Comparison of ENCODE assay signal across 12 cellular contexts in the genomic region with DNA sequence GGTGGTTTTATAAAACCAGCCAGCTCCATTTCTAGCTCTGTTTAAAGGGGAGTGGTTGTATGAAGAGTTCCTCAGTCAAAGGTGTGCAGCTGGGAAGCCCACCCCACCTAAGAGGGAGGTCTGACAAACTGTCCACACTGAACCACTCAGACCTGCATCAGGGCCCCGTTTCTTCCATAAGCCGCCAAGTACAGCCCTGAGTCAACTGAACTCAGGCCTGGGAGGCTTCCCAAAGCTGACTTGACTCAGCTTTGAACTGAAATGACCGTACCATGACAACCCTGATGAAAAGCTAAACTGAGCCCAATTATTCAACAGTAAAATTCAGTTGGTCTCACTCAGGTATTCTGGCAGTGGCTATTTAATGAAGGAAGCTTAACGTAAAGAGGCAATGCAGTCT. TPM values are rescaled to one million over a fixed set of nuclear protein-coding genes. Genes with fewer than 3 reads are reported as not detected.
DNase-seq lines count a peak whose midpoint lies in the region; ATAC-seq and TF ChIP-seq lines count a peak whose summit lies in the region.
"Not testable (repeated sequence)": the region's sequence is repeated elsewhere in the genome, so short reads cannot be mapped to it uniquely, and the experiment has no call there.
"Had no signal": no experiment of that assay in that cellular context is flagged by ENCODE, and none has a peak within 500 bp of the region (broad histone marks: within the 10 kb centered on the region; RNA-seq: fewer than 3 reads in every experiment).

No MANE protein-coding gene starts in this region.

- not testable (repeated sequence) for H3K27me3 Mint-ChIP-seq in activated CD4-positive, alpha-beta T cell treated with anti-CD3 and anti-CD28 coated beads for 36 hours; activated T-cell treated with anti-CD3 and anti-CD28 coated beads, Interleukin-2, amount 50 U/mL, for 72 hours (ENCODE audit: low read depth); activated T-helper 17 cell treated with anti-CD3 and anti-CD28 coated beads, Interleukin-2, amount 50 U/mL, for 72 hours; activated naive CD8-positive, alpha-beta T cell treated with anti-CD3 and anti-CD28 coated beads, Interleukin-2, amount 50 U/mL, for 24 hours

- no CpG with 5 or more reads among the region's 4 CpGs for WGBS in psoas muscle, 3 donors

- not testable (repeated sequence) for H3K4me1 Mint-ChIP-seq in activated CD4-positive, alpha-beta T cell treated with anti-CD3 and anti-CD28 coated beads for 36 hours; activated T-cell treated with anti-CD3 and anti-CD28 coated beads, Interleukin-2, amount 50 U/mL, for 72 hours (ENCODE audit: low read depth); activated T-helper 17 cell treated with anti-CD3 and anti-CD28 coated beads, Interleukin-2, amount 50 U/mL, for 72 hours; activated naive CD8-positive, alpha-beta T cell treated with anti-CD3 and anti-CD28 coated beads, Interleukin-2, amount 50 U/mL, for 24 hours; stimulated activated effector memory CD8-positive, alpha-beta T cell treated with anti-CD3 and anti-CD28 coated beads, Interleukin-12 subunit alpha, Interleukin-12 subunit beta, amount 100 ng/mL, for 72 hours

- not testable (repeated sequence) for TF ChIP-seq CTCF in psoas muscle (IDR thresholded peaks at IDR 0.05)

- not testable (repeated sequence) for H3K9me3 ChIP-seq in psoas muscle

- not testable (repeated sequence) for H3K27ac Mint-ChIP-seq in activated CD4-positive, alpha-beta T cell treated with anti-CD3 and anti-CD28 coated beads for 36 hours; activated T-cell treated with anti-CD3 and anti-CD28 coated beads, Interleukin-2, amount 50 U/mL, for 72 hours; activated T-helper 17 cell treated with anti-CD3 and anti-CD28 coated beads, Interleukin-2, amount 50 U/mL, for 72 hours; activated naive CD4-positive, alpha-beta T cell treated with anti-CD3 and anti-CD28 coated beads, Interleukin-2, amount 50 U/mL, for 72 hours; activated naive CD8-positive, alpha-beta T cell treated with anti-CD3 and anti-CD28 coated beads, Interleukin-2, amount 50 U/mL, for 24 hours; stimulated activated effector memory CD8-positive, alpha-beta T cell treated with anti-CD3 and anti-CD28 coated beads, Interleukin-12 subunit alpha, Interleukin-12 subunit beta, amount 100 ng/mL, for 72 hours

- H3K4me3 ChIP-seq in psoas muscle: not testable (repeated sequence)

- H3K4me3 Mint-ChIP-seq in activated CD4-positive, alpha-beta T cell treated with anti-CD3 and anti-CD28 coated beads for 36 hours; activated T-cell treated with anti-CD3 and anti-CD28 coated beads, Interleukin-2, amount 50 U/mL, for 72 hours; activated T-helper 17 cell treated with anti-CD3 and anti-CD28 coated beads, Interleukin-2, amount 50 U/mL, for 72 hours; activated naive CD8-positive, alpha-beta T cell treated with anti-CD3 and anti-CD28 coated beads, Interleukin-2, amount 50 U/mL, for 24 hours; stimulated activated effector memory CD8-positive, alpha-beta T cell treated with anti-CD3 and anti-CD28 coated beads, Interleukin-12 subunit alpha, Interleukin-12 subunit beta, amount 100 ng/mL, for 72 hours: not testable (repeated sequence)

- not testable (repeated sequence) for H3K27ac ChIP-seq in psoas muscle

- H3K27me3 ChIP-seq in psoas muscle (ENCODE audit: insufficient read depth in 3 of 3, low read length in 2 of 3): not testable (repeated sequence)

- peak; percentile 77 for ATAC-seq in activated CD4-positive, alpha-beta T cell treated with anti-CD3 and anti-CD28 coated beads for 36 hours
- peak; percentile 49 to 64 for ATAC-seq in activated T-cell treated with anti-CD3 and anti-CD28 coated beads, Interleukin-2, amount 50 U/mL, for 72 hours (replicated peaks in 1 of 2)
- ATAC-seq in activated T-helper 17 cell treated with anti-CD3 and anti-CD28 coated beads, Interleukin-2, amount 50 U/mL, for 72 hours (replicated peaks): peak; percentile 50
- peak; percentile 52 to 71 for ATAC-seq in activated naive CD4-positive, alpha-beta T cell treated with anti-CD3 and anti-CD28 coated beads, Interleukin-2, amount 50 U/mL, for 72 hours
- ATAC-seq in activated naive CD8-positive, alpha-beta T cell treated with anti-CD3 and anti-CD28 coated beads, Interleukin-2, amount 50 U/mL, for 24 hours: peak; percentile 40
- peak; percentile 51 to 87 (median 66) for ATAC-seq in psoas muscle
- ATAC-seq in stimulated activated effector memory CD8-positive, alpha-beta T cell treated with anti-CD3 and anti-CD28 coated beads, Interleukin-12 subunit alpha, Interleukin-12 subunit beta, amount 100 ng/mL, for 72 hours: peak; percentile 74

- intact Hi-C loops in activated CD4-positive, alpha-beta T cell treated with anti-CD3 and anti-CD28 coated beads for 36 hours (cut with DNase I, micrococcal nuclease); psoas muscle (cut with DNase I): not testable (repeated sequence)

- not testable (repeated sequence) for H3K36me3 Mint-ChIP-seq in activated CD4-positive, alpha-beta T cell treated with anti-CD3 and anti-CD28 coated beads for 36 hours (ENCODE audit: low read depth); activated T-cell treated with anti-CD3 and anti-CD28 coated beads, Interleukin-2, amount 50 U/mL, for 72 hours (ENCODE audit: insufficient read depth in 2 of 2); activated T-helper 17 cell treated with anti-CD3 and anti-CD28 coated beads, Interleukin-2, amount 50 U/mL, for 72 hours (ENCODE audit: low read depth); activated naive CD4-positive, alpha-beta T cell treated with anti-CD3 and anti-CD28 coated beads, Interleukin-2, amount 50 U/mL, for 72 hours; activated naive CD8-positive, alpha-beta T cell treated with anti-CD3 and anti-CD28 coated beads, Interleukin-2, amount 50 U/mL, for 24 hours (ENCODE audit: low read depth); stimulated activated effector memory CD8-positive, alpha-beta T cell treated with anti-CD3 and anti-CD28 coated beads, Interleukin-12 subunit alpha, Interleukin-12 subunit beta, amount 100 ng/mL, for 72 hours

- not testable (repeated sequence) for H3K9me3 Mint-ChIP-seq in activated CD4-positive, alpha-beta T cell treated with anti-CD3 and anti-CD28 coated beads for 36 hours (ENCODE audit: low read depth); activated T-cell treated with anti-CD3 and anti-CD28 coated beads, Interleukin-2, amount 50 U/mL, for 72 hours; activated T-helper 17 cell treated with anti-CD3 and anti-CD28 coated beads, Interleukin-2, amount 50 U/mL, for 72 hours; activated naive CD4-positive, alpha-beta T cell treated with anti-CD3 and anti-CD28 coated beads, Interleukin-2, amount 50 U/mL, for 72 hours; activated naive CD8-positive, alpha-beta T cell treated with anti-CD3 and anti-CD28 coated beads, Interleukin-2, amount 50 U/mL, for 24 hours; stimulated activated effector memory CD8-positive, alpha-beta T cell treated with anti-CD3 and anti-CD28 coated beads, Interleukin-12 subunit alpha, Interleukin-12 subunit beta, amount 100 ng/mL, for 72 hours

- not testable (repeated sequence) for H3K4me1 ChIP-seq in psoas muscle

- POLR2A ChIA-PET in activated CD4-positive, alpha-beta T cell treated with anti-CD3 and anti-CD28 coated beads for 36 hours (lab: Charles Lee): not testable (repeated sequence)

- not testable (repeated sequence) for H3K36me3 ChIP-seq in psoas muscle (ENCODE audit: insufficient read depth in 1 of 2, low read depth in 1 of 2)

- not testable (repeated sequence) for DNase-seq in activated CD4-positive, alpha-beta T cell treated with anti-CD3 and anti-CD28 coated beads for 36 hours; activated T-cell treated with anti-CD3 and anti-CD28 coated beads, Interleukin-2, amount 50 U/mL, for 72 hours; activated naive CD4-positive, alpha-beta T cell treated with anti-CD3 and anti-CD28 coated beads, Interleukin-2, amount 50 U/mL, for 72 hours (ENCODE audit: low spot score in 2 of 2); activated naive CD8-positive, alpha-beta T cell treated with anti-CD3 and anti-CD28 coated beads, Interleukin-2, amount 50 U/mL, for 24 hours; psoas muscle; stimulated activated effector memory CD8-positive, alpha-beta T cell treated with anti-CD3 and anti-CD28 coated beads, Interleukin-12 subunit alpha, Interleukin-12 subunit beta, amount 100 ng/mL, for 72 hours (ENCODE audit: low spot score in 2 of 2)

- CTCF ChIA-PET in activated CD4-positive, alpha-beta T cell treated with anti-CD3 and anti-CD28 coated beads for 36 hours (lab: Charles Lee): not testable (repeated sequence)

RNA-seq across cellular contexts. Expression of gene U2AF1, which starts 5.1 kb away (rescaled TPM):
- 100 to 1,000 TPM in 1 of 2 experiments, 1 to 10 TPM in 1; 5.3 to 199 TPM for total RNA-seq in activated CD4-positive, alpha-beta T cell treated with anti-CD3 and anti-CD28 coated beads for 36 hours
- total RNA-seq in activated T-cell treated with anti-CD3 and anti-CD28 coated beads, Interleukin-2, amount 50 U/mL, for 72 hours: 10 to 100 TPM; 36.7 to 73.4 TPM
- total RNA-seq in activated T-helper 17 cell treated with anti-CD3 and anti-CD28 coated beads, Interleukin-2, amount 50 U/mL, for 72 hours: 10 to 100 TPM; 19.3 to 30.7 TPM
- total RNA-seq in activated naive CD4-positive, alpha-beta T cell treated with anti-CD3 and anti-CD28 coated beads, Interleukin-2, amount 50 U/mL, for 72 hours: 10 to 100 TPM; 27.5 to 33.7 TPM
- 10 to 100 TPM in 1 of 4 donors, 1 to 10 TPM in 3; 4.9 to 14.4 (median 5.6) TPM for total RNA-seq in psoas muscle
- polyA plus RNA-seq in psoas muscle: 10 to 100 TPM; 51.9 to 98.7 (median 66.4) TPM

RNA-seq across cellular contexts. Expression of gene CBS, which starts 26.6 kb away (rescaled TPM):
- total RNA-seq in activated CD4-positive, alpha-beta T cell treated with anti-CD3 and anti-CD28 coated beads for 36 hours: 10 to 100 TPM; 88.3 to 98.5 TPM
- 100 to 1,000 TPM in 1 of 2 donors, 10 to 100 TPM in 1; 89.1 to 130 TPM for total RNA-seq in activated T-cell treated with anti-CD3 and anti-CD28 coated beads, Interleukin-2, amount 50 U/mL, for 72 hours
- total RNA-seq in activated T-helper 17 cell treated with anti-CD3 and anti-CD28 coated beads, Interleukin-2, amount 50 U/mL, for 72 hours: 10 to 100 TPM in 1 of 2 donors, 1 to 10 TPM in 1; 2.9 to 10.1 TPM
- 10 to 100 TPM; 13.9 to 72.8 TPM for total RNA-seq in activated naive CD4-positive, alpha-beta T cell treated with anti-CD3 and anti-CD28 coated beads, Interleukin-2, amount 50 U/mL, for 72 hours
- 1 to 10 TPM; 1.7 to 2.6 (median 2.2) TPM for total RNA-seq in psoas muscle
- 1 to 10 TPM; 1.1 to 1.8 (median 1.4) TPM for polyA plus RNA-seq in psoas muscle
- total RNA-seq: CD4-positive, CD25-positive, alpha-beta regulatory T cell; CD8-positive, alpha-beta T cell had no signal
- polyA plus RNA-seq: CD14-positive monocyte; CD4-positive, alpha-beta memory T cell; CD8-positive, alpha-beta memory T cell had no signal
